In the genomic region with DNA sequence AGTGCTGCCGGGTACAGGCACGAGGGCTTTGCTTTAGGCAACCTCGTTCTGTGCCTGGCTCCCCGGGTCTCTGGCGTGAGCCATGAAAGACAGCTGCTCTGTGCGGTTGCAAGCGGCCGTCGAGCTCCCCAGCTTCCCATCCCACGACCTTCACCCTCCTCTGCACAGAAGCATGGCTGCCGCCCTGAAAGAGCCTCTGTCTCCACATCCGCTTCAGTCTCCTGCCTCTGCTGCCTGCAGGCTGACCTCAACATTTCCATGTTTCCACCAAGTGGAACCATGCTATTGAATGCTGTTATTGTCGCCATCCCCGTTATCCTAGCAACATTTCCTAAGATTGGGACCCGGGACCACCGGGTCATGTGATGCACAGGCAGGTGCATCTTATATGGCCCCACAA, we compare ENCODE assay signal across 11 cellular contexts. TPM values are rescaled to one million over a fixed set of nuclear protein-coding genes. Genes with fewer than 3 reads are reported as not detected.
DNase-seq lines count a peak whose midpoint lies in the region; ATAC-seq and TF ChIP-seq lines count a peak whose summit lies in the region.
"Had no signal": no experiment of that assay in that cellular context is flagged by ENCODE, and none has a peak within 500 bp of the region (broad histone marks: within the 10 kb centered on the region; RNA-seq: fewer than 3 reads in every experiment).

No MANE protein-coding gene starts in this region.

- POLR2A ChIA-PET in GM10248 (lab: Yijun Ruan, JAX): interaction anchor here (1.1 kb wide), 1 partner anchor 103 kb away, joined by 3 read pairs; no protein-coding TSS in a partner anchor
- POLR2A ChIA-PET in Panc1 (lab: Charles Lee): no interaction called here

- H3K4me1 Mint-ChIP-seq in nephron progenitor cell (peaks cover 30% of the 10 kb centered on the region), mesothelial cell of epicardium (peaks cover 6% of the 10 kb centered on the region)

- TF ChIP-seq POLR2A in body of pancreas (IDR thresholded peaks at IDR 0.05): no peak

- H3K27ac ChIP-seq in Panc1 (ENCODE audit: low read length) (no peak overlapping the region), body of pancreas (no peak overlapping the region)
- H3K27ac ChIP-seq: thoracic aorta had no signal

- peak overlapping the region; percentile 78 for H3K27ac Mint-ChIP-seq in nephron progenitor cell
- H3K27ac Mint-ChIP-seq in mesothelial cell of epicardium: no peak overlapping the region
- H3K27ac Mint-ChIP-seq in activated naive CD4-positive, alpha-beta T cell treated with anti-CD3 and anti-CD28 coated beads, Interleukin-2, amount 50 U/mL, for 72 hours: peak overlapping the region in 1 of 2 donors; percentile 63
- H3K27ac Mint-ChIP-seq: activated CD8-positive, alpha-beta memory T cell treated with anti-CD3 and anti-CD28 coated beads, Interleukin-2, amount 10 ng/mL, durations not matched to agents 7 days and 5 days had no signal

- H3K27me3 ChIP-seq in Panc1 (ENCODE audit: control insufficient read depth, insufficient read depth, low read length) (no peaks in the 10 kb centered on the region), body of pancreas (no peaks in the 10 kb centered on the region)

- H3K27me3 Mint-ChIP-seq in nephron progenitor cell (ENCODE audit: low read depth, poor library complexity): peaks cover 3% of the 10 kb centered on the region
- no peaks in the 10 kb centered on the region for H3K27me3 Mint-ChIP-seq in mesothelial cell of epicardium (ENCODE audit: low read depth)
- H3K27me3 Mint-ChIP-seq: activated CD8-positive, alpha-beta memory T cell treated with anti-CD3 and anti-CD28 coated beads, Interleukin-2, amount 10 ng/mL, durations not matched to agents 7 days and 5 days had no signal

- H3K4me3 ChIP-seq in Panc1 (ENCODE audit: low read depth in 2 of 2, low read length in 2 of 2): no peak overlapping the region
- no peak overlapping the region for H3K4me3 ChIP-seq in body of pancreas
- H3K4me3 ChIP-seq: thoracic aorta had no signal

- peak; percentile 43 for ATAC-seq in GM21576 (IDR thresholded peaks at IDR 0.05; ENCODE audit: unreplicated experiment)
- peak; percentile 33; the same call in 1 of the 2 replicates for ATAC-seq in Panc1
- no peak for ATAC-seq in body of pancreas
- ATAC-seq in activated naive CD4-positive, alpha-beta T cell treated with anti-CD3 and anti-CD28 coated beads, Interleukin-2, amount 50 U/mL, for 72 hours: no peak
- ATAC-seq: activated CD8-positive, alpha-beta memory T cell treated with anti-CD3 and anti-CD28 coated beads, Interleukin-2, amount 10 ng/mL, durations not matched to agents 7 days and 5 days had no signal

- TF ChIP-seq CTCF in GM10248 (IDR thresholded peaks at IDR 0.05; ENCODE audit: control extremely low read depth, extremely low read depth, low read depth, missing control alignments) (no peak), Panc1 (IDR thresholded peaks at IDR 0.05) (no peak), nephron progenitor cell (IDR thresholded peaks at IDR 0.05) (no peak), body of pancreas (IDR thresholded peaks at IDR 0.05) (no peak), mesothelial cell of epicardium (IDR thresholded peaks at IDR 0.05; ENCODE audit: unreplicated experiment) (no peak)

- intact Hi-C loops in Panc1 (cut with micrococcal nuclease; ENCODE audit: unreplicated experiment): no loop called here
- intact Hi-C loops in body of pancreas (cut with DNase I): no loop called here

- H3K9me3 Mint-ChIP-seq in nephron progenitor cell: no peaks in the 10 kb centered on the region
- H3K9me3 Mint-ChIP-seq in mesothelial cell of epicardium: no peaks in the 10 kb centered on the region
- H3K9me3 Mint-ChIP-seq in activated naive CD4-positive, alpha-beta T cell treated with anti-CD3 and anti-CD28 coated beads, Interleukin-2, amount 50 U/mL, for 72 hours: no peaks in the 10 kb centered on the region

- CTCF ChIA-PET in GM10248 (lab: Yijun Ruan, JAX) (interaction anchor here (1.1 to 2.8 kb wide), 5 partner anchors 17 to 270 kb away, joined by 3 to 13 read pairs (median 4); a partner anchor contains a TSS), Panc1 (lab: Charles Lee) (no interaction called here)

- peak; percentile 59 for DNase-seq in GM10248 (ENCODE audit: extremely low spot score)
- no peak for DNase-seq in Panc1 (ENCODE audit: low read depth, low spot score)
- no peak for DNase-seq in nephron progenitor cell
- no peak for DNase-seq in body of pancreas
- DNase-seq in mesothelial cell of epicardium (ENCODE audit: low spot score in 2 of 2, unreplicated experiment in 2 of 2): no peak
- DNase-seq in activated naive CD4-positive, alpha-beta T cell treated with anti-CD3 and anti-CD28 coated beads, Interleukin-2, amount 50 U/mL, for 72 hours (ENCODE audit: low spot score in 2 of 2): no peak
- DNase-seq in ureter (ENCODE audit: low spot score): no peak
- DNase-seq: activated CD8-positive, alpha-beta memory T cell treated with anti-CD3 and anti-CD28 coated beads, Interleukin-2, amount 10 ng/mL, durations not matched to agents 7 days and 5 days; effector CD4-positive, alpha-beta T cell had no signal

- no peaks in the 10 kb centered on the region for H3K9me3 ChIP-seq in Panc1 (ENCODE audit: control insufficient read depth, insufficient read depth, low read depth, low read length)
- no peaks in the 10 kb centered on the region for H3K9me3 ChIP-seq in body of pancreas
- H3K9me3 ChIP-seq: thoracic aorta had no signal

- H3K4me3 Mint-ChIP-seq in nephron progenitor cell (no peak overlapping the region), mesothelial cell of epicardium (no peak overlapping the region)
- H3K4me3 Mint-ChIP-seq: activated CD8-positive, alpha-beta memory T cell treated with anti-CD3 and anti-CD28 coated beads, Interleukin-2, amount 10 ng/mL, durations not matched to agents 7 days and 5 days had no signal

- H3K4me1 ChIP-seq in Panc1 (ENCODE audit: control insufficient read depth, insufficient read depth, low read length) (no peaks in the 10 kb centered on the region), body of pancreas (no peaks in the 10 kb centered on the region)

- in situ Hi-C loops in Panc1 (cut with HindIII; ENCODE audit: low pct_unique_long_range_greater_than_20kb, low sequenced_read_pairs): no loop called here

- no TSS peak for BruUV-seq in Panc1 (replicated peaks; lab: Mats Ljungman, UMichigan)

- H3K36me3 ChIP-seq in Panc1 (ENCODE audit: control insufficient read depth, insufficient read depth, low read length) (no peaks in the 10 kb centered on the region), body of pancreas (replicated peaks in 1 of 2; ENCODE audit: insufficient read depth in 1 of 2, low read depth in 2 of 2) (no peaks in the 10 kb centered on the region)

- 73 to 88% methylated on average over 9 to 14 of the region's 16 CpGs for WGBS in body of pancreas, 2 donors

- H3K36me3 Mint-ChIP-seq in nephron progenitor cell (ENCODE audit: low read depth): peaks cover 29% of the 10 kb centered on the region
- peaks cover 15% of the 10 kb centered on the region for H3K36me3 Mint-ChIP-seq in mesothelial cell of epicardium
- H3K36me3 Mint-ChIP-seq in activated naive CD4-positive, alpha-beta T cell treated with anti-CD3 and anti-CD28 coated beads, Interleukin-2, amount 50 U/mL, for 72 hours: no peaks in the 10 kb centered on the region

RNA-seq across cellular contexts. Expression of a gene that starts 57.1 kb away (rescaled TPM):
- total RNA-seq in Panc1 (2021; ENCODE audit: unreplicated experiment): 27.5 TPM
- polyA plus RNA-seq in Panc1 (2012; ENCODE audit: insufficient read length): 34.3 TPM
- total RNA-seq in body of pancreas: 10 to 100 TPM; 17.8 to 26.5 TPM
- 55.4 to 61.1 TPM (median 57.5 TPM) in 3 replicates for total RNA-seq in mesothelial cell of epicardium
- total RNA-seq in activated naive CD4-positive, alpha-beta T cell treated with anti-CD3 and anti-CD28 coated beads, Interleukin-2, amount 50 U/mL, for 72 hours: 10 to 100 TPM; 28.9 to 66.8 TPM
- total RNA-seq in ureter: 23.7 TPM

Comparison
In these comparisons a context has a peak if more than half of its experiments do, and no peak if none do; other contexts are left out.
1. ATAC-seq: peak in GM21576 (single experiment) and Panc1 (single experiment); none in body of pancreas (single experiment) and activated naive CD4-positive, alpha-beta T cell treated with anti-CD3 and anti-CD28 coated beads, Interleukin-2, amount 50 U/mL, for 72 hours (0 of 2).